Comparison of ENCODE assay signal across 27 cellular contexts in the genomic region with DNA sequence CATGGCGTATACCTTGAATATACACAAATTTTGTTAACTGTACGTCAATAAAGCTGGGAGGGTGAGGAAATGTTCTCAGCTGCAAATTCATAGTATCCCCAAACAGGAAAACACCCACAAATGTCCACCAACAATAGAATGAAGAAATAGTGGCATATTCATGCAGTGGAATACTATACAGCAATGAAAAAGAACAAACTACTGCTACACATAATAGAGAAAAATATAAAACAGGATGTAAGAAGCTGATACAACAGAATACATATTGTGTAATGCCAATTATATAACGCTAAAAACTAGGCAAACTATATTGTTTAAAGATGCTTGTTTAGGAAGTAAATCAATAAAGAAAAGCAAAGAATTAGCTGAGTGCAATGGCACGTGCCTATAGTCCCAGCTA.
DNase-seq lines count a peak whose midpoint lies in the region; ATAC-seq, FAIRE-seq and TF ChIP-seq lines count a peak whose summit lies in the region.
"Had no signal": no experiment of that assay in that cellular context is flagged by ENCODE, and none has a peak within 500 bp of the region (broad histone marks: within the 10 kb centered on the region; RNA-seq: fewer than 3 reads in every experiment).

No MANE protein-coding gene starts in this region.

- no peak for ATAC-seq in HepG2
- no peak for ATAC-seq in right lobe of liver
- ATAC-seq in T-helper 17 cell, result no peak
- no peak for ATAC-seq in stimulated activated naive B cell treated with anti-CD40 and anti-IgM and Interleukin-4, amounts not matched to agents 10 μg/mL and 1 μg/mL and 100 μg/mL, for 72 hours (replicated peaks)
- ATAC-seq in HG02981 (IDR thresholded peaks at IDR 0.05; ENCODE audit: unreplicated experiment), result no peak
- ATAC-seq: GM12878, GM23338 had no signal

- in situ Hi-C loops in HepG2 (cut with HindIII; ENCODE audit: extremely low pct_ligation_motif_present, low pct_unique_long_range_greater_than_20kb), result no loop called here

- no peak for FAIRE-seq in HepG2 (lab: Jason Lieb, UNC)
- FAIRE-seq: A204.1, D721Med, GM12878, GM18507, H54 had no signal

- no peak overlapping the region for H2AFZ ChIP-seq in HepG2 (ENCODE audit: low read length)
- H2AFZ ChIP-seq: GM23338 had no signal

- H3K9ac ChIP-seq in HepG2 (ENCODE audit: insufficient read depth, low read depth, low read length), result no peak overlapping the region
- H3K9ac ChIP-seq: BLaER1 treated with 17β-estradiol and CSF1 and Interleukin-3, amounts not matched to agents 10 nM and 100 nM had no signal

- BruUV-seq in HepG2 (replicated peaks; lab: Mats Ljungman, UMichigan), result no TSS peak

- intact Hi-C loops in HepG2 (cut with micrococcal nuclease; ENCODE audit: unreplicated experiment) (no loop called here), right lobe of liver (cut with DNase I) (no loop called here), dorsolateral prefrontal cortex (cut with DNase I) (no loop called here), ascending aorta (cut with DNase I) (no loop called here)

- DNase-seq in HepG2 (ENCODE audit: low spot score), result no peak
- DNase-seq in right lobe of liver, result no peak
- no peak for DNase-seq in T-helper 17 cell
- no peak for DNase-seq in dorsolateral prefrontal cortex
- no peak for DNase-seq in stimulated activated naive B cell treated with anti-CD40 and anti-IgM and Interleukin-4, amounts not matched to agents 10 μg/mL and 1 μg/mL and 100 μg/mL, for 72 hours
- no peak for DNase-seq in OCI-M2 (lab: John Stamatoyannopoulos, UW; ENCODE audit: unreplicated experiment)
- no peak for DNase-seq in ascending aorta (ENCODE audit: low spot score in 2 of 2)
- DNase-seq: ACHN; AML-193; BE2C; CD4-positive, alpha-beta T cell; CD8-positive, alpha-beta memory T cell; DMS 273 treated with DMSO at 0.1 percent for 48 hours; DMS79; EL; GDM1 had no signal

- POLR2A ChIA-PET in HepG2 (lab: Yijun Ruan, JAX), result no interaction called here

- peak overlapping the region; percentile 43 for H3K27ac Mint-ChIP-seq in T-helper 17 cell
- peak overlapping the region; percentile 14 for H3K27ac Mint-ChIP-seq in stimulated activated naive B cell treated with anti-CD40 and anti-IgM and Interleukin-4, amounts not matched to agents 10 μg/mL and 1 μg/mL and 100 μg/mL, for 72 hours
- H3K27ac Mint-ChIP-seq: CD4-positive, alpha-beta T cell; GM23338 had no signal

- H3K4me3 Mint-ChIP-seq in T-helper 17 cell, result no peak overlapping the region
- no peak overlapping the region for H3K4me3 Mint-ChIP-seq in stimulated activated naive B cell treated with anti-CD40 and anti-IgM and Interleukin-4, amounts not matched to agents 10 μg/mL and 1 μg/mL and 100 μg/mL, for 72 hours
- H3K4me3 Mint-ChIP-seq: CD14-positive monocyte; CD4-positive, alpha-beta T cell; CD8-positive, alpha-beta memory T cell; GM23338 had no signal

- H3K9me3 Mint-ChIP-seq in stimulated activated naive B cell treated with anti-CD40 and anti-IgM and Interleukin-4, amounts not matched to agents 10 μg/mL and 1 μg/mL and 100 μg/mL, for 72 hours, result peaks cover 0 to 1% of the 10 kb centered on the region in 2 donors
- H3K9me3 Mint-ChIP-seq: CD4-positive, alpha-beta T cell; CD8-positive, alpha-beta memory T cell; GM23338 had no signal

- CTCF ChIA-PET in HepG2 (lab: Yijun Ruan, JAX; ENCODE audit: low intra/inter-chr PET ratio, low total read pairs), result no interaction called here

- H3K36me3 Mint-ChIP-seq in T-helper 17 cell (ENCODE audit: low read depth), result peaks cover 3% of the 10 kb centered on the region
- peaks cover 4 to 6% of the 10 kb centered on the region in 2 donors for H3K36me3 Mint-ChIP-seq in stimulated activated naive B cell treated with anti-CD40 and anti-IgM and Interleukin-4, amounts not matched to agents 10 μg/mL and 1 μg/mL and 100 μg/mL, for 72 hours

- no peak overlapping the region for H3K4me2 ChIP-seq in HepG2 (ENCODE audit: low read depth, low read length)
- H3K4me2 ChIP-seq: BLaER1 treated with 17β-estradiol and CSF1 and Interleukin-3, amounts not matched to agents 10 nM and 100 nM; GM23338 had no signal

- TF ChIP-seq EP300 in HepG2 (IDR thresholded peaks at IDR 0.05; ENCODE audit: low read depth in 2 of 2, low read length in 2 of 2) (no peak), HepG2 (CRISPR knock-in tag; IDR thresholded peaks at IDR 0.05; ENCODE audit: borderline replicate concordance) (no peak)

- no peaks in the 10 kb centered on the region for H3K27me3 Mint-ChIP-seq in T-helper 17 cell
- H3K27me3 Mint-ChIP-seq in stimulated activated naive B cell treated with anti-CD40 and anti-IgM and Interleukin-4, amounts not matched to agents 10 μg/mL and 1 μg/mL and 100 μg/mL, for 72 hours, result no peaks in the 10 kb centered on the region
- H3K27me3 Mint-ChIP-seq: CD4-positive, alpha-beta T cell had no signal

- H3K4me1 Mint-ChIP-seq in T-helper 17 cell, result peaks cover 35% of the 10 kb centered on the region
- peaks cover 29 to 57% of the 10 kb centered on the region in 2 donors for H3K4me1 Mint-ChIP-seq in stimulated activated naive B cell treated with anti-CD40 and anti-IgM and Interleukin-4, amounts not matched to agents 10 μg/mL and 1 μg/mL and 100 μg/mL, for 72 hours

- peaks cover 17% of the 10 kb centered on the region for H3K79me2 ChIP-seq in HepG2 (ENCODE audit: insufficient read depth, low read length)

- no peaks in the 10 kb centered on the region for H3K9me3 ChIP-seq in HepG2 (ENCODE audit: low read length)
- no peaks in the 10 kb centered on the region for H3K9me3 ChIP-seq in right lobe of liver
- H3K9me3 ChIP-seq in T-helper 17 cell (ENCODE audit: control insufficient read depth, low read length, poor library complexity, severe bottlenecking), result no peaks in the 10 kb centered on the region
- H3K9me3 ChIP-seq in ascending aorta, result no peaks in the 10 kb centered on the region
- H3K9me3 ChIP-seq: BE2C, HAP-1 had no signal

- no peak for TF ChIP-seq CTCF in HepG2 (CRISPR knock-in tag; IDR thresholded peaks at IDR 0.05)
- no peak for TF ChIP-seq CTCF in right lobe of liver (IDR thresholded peaks at IDR 0.05)
- TF ChIP-seq CTCF in dorsolateral prefrontal cortex (IDR thresholded peaks at IDR 0.05 in 54 of 56, conservative IDR thresholded peaks at IDR 0.05 in 2 of 56; ENCODE audit: low read depth in 1 of 56, partially characterized antibody in 56 of 56), result no peak
- no peak for TF ChIP-seq CTCF in ascending aorta (IDR thresholded peaks at IDR 0.05)

- 76% methylated on average over 4 of the region's 4 CpGs for WGBS in HepG2 (ENCODE audit: low lambda C conversion rate)
- 85% methylated on average over 4 of the region's 4 CpGs for WGBS in right lobe of liver (ENCODE audit: insufficient coverage, low coverage, low lambda C conversion rate, missing lambda C conversion rate)

- H3K27ac ChIP-seq in HepG2 (ENCODE audit: extremely low read length, insufficient read depth, low read length) (no peak overlapping the region), right lobe of liver (no peak overlapping the region), dorsolateral prefrontal cortex (peak overlapping the region in 33 of 59 donors; percentile 1 to 100 (median 88)), ascending aorta (no peak overlapping the region)
- H3K27ac ChIP-seq: 22Rv1; BLaER1 treated with 17β-estradiol and CSF1 and Interleukin-3, amounts not matched to agents 10 nM and 100 nM had no signal

- H4K20me1 ChIP-seq in HepG2 (ENCODE audit: insufficient read depth, low read length), result peaks cover 26% of the 10 kb centered on the region

- H3K36me3 ChIP-seq in HepG2 (replicated peaks in 1 of 2; ENCODE audit: control insufficient read depth in 1 of 2, insufficient read depth in 2 of 2, low read length in 2 of 2) (peaks cover 0 to 1% of the 10 kb centered on the region in 2 experiments; a peak in 1 of 5 replicates), right lobe of liver (no peaks in the 10 kb centered on the region), ascending aorta (no peaks in the 10 kb centered on the region)
- H3K36me3 ChIP-seq: BE2C, HAP-1 had no signal

- TF ChIP-seq POLR2A in HepG2 (IDR thresholded peaks at IDR 0.05; ENCODE audit: insufficient read depth in 1 of 2, low read depth in 2 of 2, low read length in 2 of 2) (no peak), right lobe of liver (IDR thresholded peaks at IDR 0.05) (no peak)

- no peak for TF ChIP-seq RAD21 in HepG2 (CRISPR knock-in tag; IDR thresholded peaks at IDR 0.05)

- peaks cover 29% of the 10 kb centered on the region for H3K4me1 ChIP-seq in HepG2 (ENCODE audit: insufficient read depth, low read length)
- H3K4me1 ChIP-seq in right lobe of liver, result peaks cover 0 to 17% (median 6%) of the 10 kb centered on the region in 4 donors
- no peaks in the 10 kb centered on the region for H3K4me1 ChIP-seq in ascending aorta
- H3K4me1 ChIP-seq: BE2C, HAP-1 had no signal

- H3K4me3 ChIP-seq in HepG2 (replicated peaks in 1 of 3; ENCODE audit: insufficient read depth in 1 of 3, low read depth in 2 of 3, low read length in 3 of 3) (no peak overlapping the region), right lobe of liver (no peak overlapping the region), dorsolateral prefrontal cortex (no peak overlapping the region), ascending aorta (no peak overlapping the region)
- H3K4me3 ChIP-seq: BLaER1 treated with 17β-estradiol and CSF1 and Interleukin-3, amounts not matched to agents 10 nM and 100 nM; GM12878; GM23338; HAP-1 had no signal

- H3K27me3 ChIP-seq in HepG2 (ENCODE audit: control insufficient read depth in 1 of 2, insufficient read depth in 2 of 2, low read length in 2 of 2) (no peaks in the 10 kb centered on the region), right lobe of liver (no peaks in the 10 kb centered on the region), dorsolateral prefrontal cortex (no peaks in the 10 kb centered on the region), ascending aorta (no peaks in the 10 kb centered on the region)
- H3K27me3 ChIP-seq: BE2C; BLaER1 treated with 17β-estradiol and CSF1 and Interleukin-3, amounts not matched to agents 10 nM and 100 nM had no signal

TF ChIP-seq in HepG2, 621 proteins besides CTCF, POLR2A, EP300 and RAD21 (continues in another document):
- TF ChIP-seq, protein P1, sequence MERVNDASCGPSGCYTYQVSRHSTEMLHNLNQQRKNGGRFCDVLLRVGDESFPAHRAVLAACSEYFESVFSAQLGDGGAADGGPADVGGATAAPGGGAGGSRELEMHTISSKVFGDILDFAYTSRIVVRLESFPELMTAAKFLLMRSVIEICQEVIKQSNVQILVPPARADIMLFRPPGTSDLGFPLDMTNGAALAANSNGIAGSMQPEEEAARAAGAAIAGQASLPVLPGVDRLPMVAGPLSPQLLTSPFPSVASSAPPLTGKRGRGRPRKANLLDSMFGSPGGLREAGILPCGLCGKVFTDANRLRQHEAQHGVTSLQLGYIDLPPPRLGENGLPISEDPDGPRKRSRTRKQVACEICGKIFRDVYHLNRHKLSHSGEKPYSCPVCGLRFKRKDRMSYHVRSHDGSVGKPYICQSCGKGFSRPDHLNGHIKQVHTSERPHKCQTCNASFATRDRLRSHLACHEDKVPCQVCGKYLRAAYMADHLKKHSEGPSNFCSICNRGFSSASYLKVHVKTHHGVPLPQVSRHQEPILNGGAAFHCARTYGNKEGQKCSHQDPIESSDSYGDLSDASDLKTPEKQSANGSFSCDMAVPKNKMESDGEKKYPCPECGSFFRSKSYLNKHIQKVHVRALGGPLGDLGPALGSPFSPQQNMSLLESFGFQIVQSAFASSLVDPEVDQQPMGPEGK (CRISPR knock-in tag; IDR thresholded peaks at IDR 0.05), result no peak

Comparison
In these comparisons a context has a peak if more than half of its experiments do, and no peak if none do; other contexts are left out.
1. H3K27ac ChIP-seq: peak in dorsolateral prefrontal cortex (33 of 59); none in HepG2 (single experiment), right lobe of liver (0 of 3) and ascending aorta (0 of 2).